8 cellular contexts compared by ENCODE assay signal in genomic region chr5:58462623-58463230, GRCh38. TPM values are rescaled to one million over a fixed set of nuclear protein-coding genes. Genes with fewer than 3 reads are reported as not detected.
A peak's percentile ranks its signal among the peaks of the same experiment; 100 is the strongest.
DNase-seq lines count a peak whose midpoint lies in the region; ATAC-seq, FAIRE-seq and TF ChIP-seq lines count a peak whose summit lies in the region.

No MANE protein-coding gene starts in this region.

- H3K9me3 Mint-ChIP-seq in activated CD4-positive, alpha-beta memory T cell treated with anti-CD3 and anti-CD28 coated beads for 36 hours = no peaks in the 10 kb centered on the region

- TF ChIP-seq EP300 in A549 (IDR thresholded peaks at IDR 0.05) = 0 out of 5 replicates have a peak, but pooled peaks of 1 of the 2 experiments have one; percentile 1

- H3K27ac ChIP-seq in A549 (peak overlapping the region; percentile 96 to 100), foreskin keratinocyte (no peak overlapping the region)

- ATAC-seq in A549 = no peak
- ATAC-seq in foreskin keratinocyte = no peak
- ATAC-seq in HG02970 (IDR thresholded peaks at IDR 0.05; ENCODE audit: low FRiP score, unreplicated experiment) = no peak

- no peaks in the 10 kb centered on the region for H3K36me3 Mint-ChIP-seq in activated CD4-positive, alpha-beta memory T cell treated with anti-CD3 and anti-CD28 coated beads for 36 hours

- no peaks in the 10 kb centered on the region for H3K9me3 ChIP-seq in A549

- WGBS in A549 (ENCODE audit: missing lambda C conversion rate) = 3% methylated on average over 4 of the region's 4 CpGs

- no peak overlapping the region for H3K27ac Mint-ChIP-seq in activated CD4-positive, alpha-beta memory T cell treated with anti-CD3 and anti-CD28 coated beads for 36 hours

- intact Hi-C loops in activated CD4-positive, alpha-beta memory T cell treated with anti-CD3 and anti-CD28 coated beads for 36 hours (cut with micrococcal nuclease) = loop anchor here (5.0 kb wide), 2 partner anchors 575 to 1555 kb away; partner anchors contain the start of gene SETD9

- peak overlapping the region; percentile 67 for H3K4me2 ChIP-seq in A549

- H3K27me3 Mint-ChIP-seq in activated CD4-positive, alpha-beta memory T cell treated with anti-CD3 and anti-CD28 coated beads for 36 hours = peaks cover 14% of the 10 kb centered on the region

- H3K4me1 ChIP-seq in A549 = peaks cover 27% of the 10 kb centered on the region
- H3K4me1 ChIP-seq in foreskin keratinocyte = peaks cover 8% of the 10 kb centered on the region

- CTCF ChIA-PET in A549 (lab: Yijun Ruan, JAX) = interaction anchor here (0.6 to 10.0 kb wide), 14 partner anchors 59 to 1168 kb away, joined by 3 to 149 read pairs (median 5); no protein-coding TSS in a partner anchor
- CTCF ChIA-PET in activated CD4-positive, alpha-beta memory T cell treated with anti-CD3 and anti-CD28 coated beads for 36 hours (lab: Charles Lee) = interaction anchor here (0.6 to 7.0 kb wide), 8 partner anchors 388 to 1168 kb away, joined by 3 to 128 read pairs (median 8); no protein-coding TSS in a partner anchor

- DNase-seq in A549 (ENCODE audit: low read depth in 1 of 2, low spot score in 1 of 2) = peak; percentile 31 to 79
- peak; percentile 76 for DNase-seq in DMS53 (lab: John Stamatoyannopoulos, UW)
- DNase-seq in NCI-H1694 treated with DMSO at 0.1 percent for 48 hours (lab: John Stamatoyannopoulos, UW) = peak; percentile 66
- DNase-seq in activated CD4-positive, alpha-beta memory T cell treated with anti-CD3 and anti-CD28 coated beads for 36 hours = peak; percentile 32
- DNase-seq in foreskin keratinocyte = peak in 1 of 2 donors; percentile 73
- no peak for DNase-seq in retinal pigment epithelial cell (ENCODE audit: low read depth)
- no peak for DNase-seq in NK-92 (lab: John Stamatoyannopoulos, UW; ENCODE audit: unreplicated experiment)

- no peak overlapping the region for H3K4me3 Mint-ChIP-seq in activated CD4-positive, alpha-beta memory T cell treated with anti-CD3 and anti-CD28 coated beads for 36 hours

- no peaks in the 10 kb centered on the region for H3K27me3 ChIP-seq in foreskin keratinocyte

- H3K4me3 ChIP-seq in A549 (no peak overlapping the region), retinal pigment epithelial cell (ENCODE audit: low read length) (no peak overlapping the region)

- TF ChIP-seq POLR2A in A549 (IDR thresholded peaks at IDR 0.05; ENCODE audit: low read length) = no peak

- H3K4me1 Mint-ChIP-seq in activated CD4-positive, alpha-beta memory T cell treated with anti-CD3 and anti-CD28 coated beads for 36 hours (ENCODE audit: low read depth) = peaks cover 15% of the 10 kb centered on the region

- POLR2A ChIA-PET in A549 (lab: Yijun Ruan, JAX) = no interaction called here
- POLR2A ChIA-PET in activated CD4-positive, alpha-beta memory T cell treated with anti-CD3 and anti-CD28 coated beads for 36 hours (lab: Charles Lee) = no interaction called here

- TF ChIP-seq RAD21 in A549 (conservative IDR thresholded peaks at IDR 0.05 in 1 of 2, IDR thresholded peaks at IDR 0.05 in 1 of 2) = peak; percentile 91 to 93

- FAIRE-seq in A549 (lab: Jason Lieb, UNC) = peak; percentile 88

- peak; percentile 89 for TF ChIP-seq CTCF in A549 (IDR thresholded peaks at IDR 0.05)
- TF ChIP-seq CTCF in foreskin keratinocyte (conservative IDR thresholded peaks at IDR 0.05) = peak; percentile 79
- TF ChIP-seq CTCF in retinal pigment epithelial cell (conservative IDR thresholded peaks at IDR 0.05; ENCODE audit: low read depth, low read length) = peak; percentile 41

TF ChIP-seq in A549, 52 proteins besides CTCF, POLR2A, EP300 and RAD21:
- TF ChIP-seq TP53 (CRISPR knock-in tag; IDR thresholded peaks at IDR 0.05) = no peak
- TF ChIP-seq BHLHE40 (IDR thresholded peaks at IDR 0.05; ENCODE audit: low read depth, low read length) = no peak
- no peak for TF ChIP-seq USF2 (IDR thresholded peaks at IDR 0.05)
- peak; percentile 88 for TF ChIP-seq SMC3 (IDR thresholded peaks at IDR 0.05)
- no peak for TF ChIP-seq HOXB13 (CRISPR knock-in tag; IDR thresholded peaks at IDR 0.05; ENCODE audit: low read depth)
- TF ChIP-seq RCOR1 (IDR thresholded peaks at IDR 0.05; ENCODE audit: low read depth, low read length) = no peak
TF ChIP-seq in A549: peak in this region for 1.

RNA-seq across cellular contexts. Expression of gene PLK2, which starts 2.8 kb away (rescaled TPM):
- 168 and 217 TPM in 2 replicates for polyA plus RNA-seq in A549 (2011; rRNA removed)
- 147 and 226 TPM in 2 replicates for polyA plus RNA-seq in A549 (2012; cell fraction: cytosol; rRNA removed)
- polyA plus RNA-seq in A549 (2012; cell fraction: nucleus; rRNA removed) = 345 and 402 TPM in 2 replicates
- 230 to 257 TPM (median 240 TPM) in 3 replicates for polyA plus RNA-seq in A549 (2017; fragmentation: RNase III; extraction: RNeasy Plus Mini Kit Qiagen cat#74134 plus additional on column Dnase treatment)
- polyA minus RNA-seq in A549 (2011; rRNA and poly(A)+ RNA removed) = 367 and 381 TPM in 2 replicates
- 1 to 10 TPM; 1.4 to 2.2 TPM for total RNA-seq in activated CD4-positive, alpha-beta memory T cell treated with anti-CD3 and anti-CD28 coated beads for 36 hours
- total RNA-seq in foreskin keratinocyte = 179 and 369 TPM in 2 replicates
- polyA plus RNA-seq in foreskin keratinocyte = 43.6 and 113 TPM in 2 replicates

RNA-seq across cellular contexts. Expression of gene GAPT, which starts 28.5 kb away (rescaled TPM):
- polyA plus RNA-seq in A549 (2011; rRNA removed) (not detected in 2 replicates), A549 (2017; fragmentation: RNase III; extraction: RNeasy Plus Mini Kit Qiagen cat#74134 plus additional on column Dnase treatment) (not detected in 3 replicates), foreskin keratinocyte (not detected in 2 replicates)
- not detected in 2 replicates for polyA plus RNA-seq in A549 (2012; cell fraction: cytosol; rRNA removed)
- not detected in 2 replicates for polyA plus RNA-seq in A549 (2012; cell fraction: nucleus; rRNA removed)
- not detected in 2 replicates for polyA minus RNA-seq in A549 (2011; rRNA and poly(A)+ RNA removed)
- not detected for total RNA-seq in activated CD4-positive, alpha-beta memory T cell treated with anti-CD3 and anti-CD28 coated beads for 36 hours
- not detected in 2 replicates for total RNA-seq in foreskin keratinocyte

Comparison
In these comparisons a context has a peak if more than half of its experiments do, and no peak if none do; other contexts are left out.
1. DNase-seq: peak in A549 (2 of 2), DMS53 (single experiment), NCI-H1694 treated with DMSO at 0.1 percent for 48 hours (single experiment) and activated CD4-positive, alpha-beta memory T cell treated with anti-CD3 and anti-CD28 coated beads for 36 hours (single experiment); none in retinal pigment epithelial cell (single experiment) and NK-92 (single experiment).
2. RNA of gene PLK2, which starts 2.8 kb away (total RNA-seq): 179 to 369 TPM in foreskin keratinocyte; 1.4 to 2.2 TPM in activated CD4-positive, alpha-beta memory T cell treated with anti-CD3 and anti-CD28 coated beads for 36 hours; every median in the first group is over 10 times any median in the second.
3. Peak in every context shown above with its lines, with median percentiles within 50 percentile points of each other: CTCF ChIP-seq.